ENCODE assay signal across 28 cellular contexts in genomic region chr13:110662105-110662504, GRCh38.
"Had no signal": no experiment of that assay in that cellular context is flagged by ENCODE, and none has a peak within 500 bp of the region (broad histone marks: within the 10 kb centered on the region; RNA-seq: fewer than 3 reads in every experiment).

No MANE protein-coding gene starts in this region.

- H3K4me3 Mint-ChIP-seq: activated CD4-positive, alpha-beta memory T cell treated with anti-CD3 and anti-CD28 coated beads for 36 hours; activated CD4-positive, alpha-beta T cell treated with anti-CD3 and anti-CD28 coated beads, Interleukin-2, amount 10 ng/mL, durations not matched to agents 7 days and 5 days; activated naive CD4-positive, alpha-beta T cell treated with anti-CD3 and anti-CD28 coated beads, Interleukin-2, amount 10 ng/mL, durations not matched to agents 7 days and 5 days; activated naive CD8-positive, alpha-beta T cell treated with anti-CD3 and anti-CD28 coated beads, Interleukin-2, amount 10 ng/mL, durations not matched to agents 7 days and 5 days; activated T-cell treated with anti-CD3 and anti-CD28 coated beads, Interleukin-2, amount 50 U/mL, for 72 hours had no signal

- H3K27me3 ChIP-seq: ascending aorta, body of pancreas, MG63, Peyer's patch, SJCRH30 had no signal

- H3K9me3 ChIP-seq: body of pancreas had no signal

- FAIRE-seq: bronchial epithelial cell had no signal

- H3K4me3 ChIP-seq: ascending aorta, body of pancreas, MG63, Peyer's patch, SJCRH30 had no signal

- H3K27ac Mint-ChIP-seq: activated CD4-positive, alpha-beta memory T cell treated with anti-CD3 and anti-CD28 coated beads for 36 hours; activated CD4-positive, alpha-beta T cell treated with anti-CD3 and anti-CD28 coated beads, Interleukin-2, amount 10 ng/mL, durations not matched to agents 7 days and 5 days; activated naive CD4-positive, alpha-beta T cell treated with anti-CD3 and anti-CD28 coated beads, Interleukin-2, amount 10 ng/mL, durations not matched to agents 7 days and 5 days; activated naive CD8-positive, alpha-beta T cell treated with anti-CD3 and anti-CD28 coated beads, Interleukin-2, amount 10 ng/mL, durations not matched to agents 7 days and 5 days; activated T-cell treated with anti-CD3 and anti-CD28 coated beads, Interleukin-2, amount 50 U/mL, for 72 hours; activated T-helper 2 cell treated with anti-CD3 and anti-CD28 coated beads, Interferon-gamma antibody, Interleukin-2, Interleukin-4, amounts not matched to agents 10 μg/mL and 5 μg/mL and 100 μg/mL, durations not matched to agents 14 hours and 24 hours and 36 hours had no signal

- DNase-seq: activated CD4-positive, alpha-beta memory T cell treated with anti-CD3 and anti-CD28 coated beads for 36 hours; activated CD4-positive, alpha-beta T cell treated with anti-CD3 and anti-CD28 coated beads, Interleukin-2, amount 10 ng/mL, durations not matched to agents 7 days and 5 days; activated CD4-positive, CD25-positive, alpha-beta regulatory T cell; activated gamma-delta T cell treated with Interleukin-2 at 50 U/mL for 16 hours; activated naive CD4-positive, alpha-beta T cell treated with anti-CD3 and anti-CD28 coated beads, Interleukin-2, amount 10 ng/mL, durations not matched to agents 7 days and 5 days; activated naive CD8-positive, alpha-beta T cell treated with anti-CD3 and anti-CD28 coated beads, Interleukin-2, amount 10 ng/mL, durations not matched to agents 7 days and 5 days; activated T-cell treated with anti-CD3 and anti-CD28 coated beads for 4 hours; activated T-cell treated with anti-CD3 and anti-CD28 coated beads, Interleukin-2, amount 50 U/mL, for 72 hours; body of pancreas; MG63; MV-4-11; NCI-H1092 treated with DMSO at 0.1 percent for 48 hours; NCI-H1417 treated with DMSO at 0.1 percent for 48 hours; NCI-H1694; NCI-H2029 treated with DMSO at 0.1 percent for 48 hours; NCI-H345; NCI-H510A; NCI-H69; Peyer's patch; Right ventricle myocardium superior; SJCRH30; SK-N-SH; T-helper 1 cell had no signal

- H3K4me1 ChIP-seq: ascending aorta, body of pancreas, SJCRH30 had no signal

- H3K9ac ChIP-seq: SK-N-SH had no signal

- H3K27ac ChIP-seq: ascending aorta, body of pancreas, Peyer's patch, RWPE1, SJCRH30, VCaP had no signal

- H3K4me2 ChIP-seq: SK-N-SH had no signal

- H3K27me3 Mint-ChIP-seq: activated CD4-positive, alpha-beta memory T cell treated with anti-CD3 and anti-CD28 coated beads for 36 hours; activated CD4-positive, alpha-beta T cell treated with anti-CD3 and anti-CD28 coated beads, Interleukin-2, amount 10 ng/mL, durations not matched to agents 7 days and 5 days; activated naive CD4-positive, alpha-beta T cell treated with anti-CD3 and anti-CD28 coated beads, Interleukin-2, amount 10 ng/mL, durations not matched to agents 7 days and 5 days; activated naive CD8-positive, alpha-beta T cell treated with anti-CD3 and anti-CD28 coated beads, Interleukin-2, amount 10 ng/mL, durations not matched to agents 7 days and 5 days had no signal

- ATAC-seq: activated T-cell treated with anti-CD3 and anti-CD28 coated beads, Interleukin-2, amount 50 U/mL, for 72 hours; body of pancreas had no signal

- H3K9me3 Mint-ChIP-seq: activated naive CD4-positive, alpha-beta T cell treated with anti-CD3 and anti-CD28 coated beads, Interleukin-2, amount 10 ng/mL, durations not matched to agents 7 days and 5 days had no signal
